18 cellular contexts compared by ENCODE assay signal in the genomic region with DNA sequence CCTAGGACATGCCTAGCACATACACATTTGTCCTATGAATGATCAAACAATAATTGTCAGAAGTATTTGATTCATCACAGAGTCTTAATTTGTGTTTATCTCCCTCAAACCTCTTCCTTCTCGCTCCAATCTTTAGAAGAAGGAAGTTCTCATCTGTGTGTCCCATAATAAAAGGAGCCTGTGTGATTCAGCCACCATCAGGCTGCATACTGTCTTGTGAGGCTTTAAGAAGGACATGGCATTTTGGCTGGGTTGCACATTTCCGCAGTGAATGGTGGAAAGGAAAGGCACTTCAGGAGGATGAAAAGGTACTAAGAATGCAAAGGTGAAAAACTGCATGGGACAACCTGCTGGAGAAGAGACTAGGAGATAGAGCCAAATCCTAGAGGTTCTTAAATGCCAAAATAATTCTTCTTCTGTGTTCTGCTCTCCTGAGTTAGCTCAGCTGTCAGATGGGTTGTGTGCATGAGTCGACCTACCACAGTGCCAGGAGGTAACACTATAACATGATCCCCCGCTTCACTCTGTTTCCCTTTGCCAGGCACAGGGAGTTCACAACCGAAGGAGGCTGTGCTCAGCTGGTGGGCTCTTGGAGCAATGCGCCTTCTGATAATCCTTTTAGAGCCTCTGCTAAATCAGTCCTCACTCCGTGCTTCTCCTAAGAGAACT.
DNase-seq lines count a peak whose midpoint lies in the region; ATAC-seq and TF ChIP-seq lines count a peak whose summit lies in the region.
"Had no signal": no experiment of that assay in that cellular context is flagged by ENCODE, and none has a peak within 500 bp of the region (broad histone marks: within the 10 kb centered on the region; RNA-seq: fewer than 3 reads in every experiment).

No MANE protein-coding gene starts in this region.

- H3K4me1 ChIP-seq in mesenchymal stem cell (ENCODE audit: control insufficient read depth, insufficient read depth, low read depth, low read length) (no peaks in the 10 kb centered on the region), gastrocnemius medialis (peaks cover 14 to 24% of the 10 kb centered on the region in 2 donors), uterus (no peaks in the 10 kb centered on the region), mucosa of descending colon (ENCODE audit: low read depth) (peaks cover 12% of the 10 kb centered on the region)
- H3K4me1 ChIP-seq: HAP-1 had no signal

- no peak overlapping the region for H2AK5ac ChIP-seq in mesenchymal stem cell (ENCODE audit: low read length, severe bottlenecking)

- H3K4me2 ChIP-seq in mesenchymal stem cell (ENCODE audit: low read length, poor library complexity, severe bottlenecking): no peak overlapping the region
- H3K4me2 ChIP-seq: BLaER1 treated with 17β-estradiol and CSF1 and Interleukin-3, amounts not matched to agents 10 nM and 100 nM had no signal

- no peaks in the 10 kb centered on the region for H3K79me1 ChIP-seq in mesenchymal stem cell (replicated peaks; ENCODE audit: low read length, poor library complexity, severe bottlenecking)

- no peak overlapping the region for H4K91ac ChIP-seq in mesenchymal stem cell (ENCODE audit: low read length)

- peak overlapping the region; percentile 12 for H2BK15ac ChIP-seq in mesenchymal stem cell (ENCODE audit: low read depth, poor library complexity, severe bottlenecking)

- in situ Hi-C loops in gastrocnemius medialis (cut with MboI; ENCODE audit: low sequenced_read_pairs in 4 of 4): loop anchor here in 2 of 4 donors (10.0 kb wide), 1 partner anchor 95 kb away; no protein-coding TSS in a partner anchor

- H3K14ac ChIP-seq in mesenchymal stem cell (ENCODE audit: low read length in 2 of 2): no peak overlapping the region

- H3K9ac ChIP-seq in mesenchymal stem cell (ENCODE audit: low read length): no peak overlapping the region
- H3K9ac ChIP-seq: BLaER1 treated with 17β-estradiol and CSF1 and Interleukin-3, amounts not matched to agents 10 nM and 100 nM had no signal

- H3K36me3 ChIP-seq in mesenchymal stem cell (ENCODE audit: control insufficient read depth in 1 of 2, insufficient read depth in 2 of 2, low read depth in 1 of 2, low read length in 2 of 2) (no peaks in the 10 kb centered on the region), gastrocnemius medialis (no peaks in the 10 kb centered on the region), uterus (no peaks in the 10 kb centered on the region), mucosa of descending colon (ENCODE audit: low read depth) (no peaks in the 10 kb centered on the region)
- H3K36me3 ChIP-seq: BLaER1 treated with 17β-estradiol and CSF1 and Interleukin-3, amounts not matched to agents 10 nM and 100 nM; HAP-1 had no signal

- H3K4ac ChIP-seq in mesenchymal stem cell (ENCODE audit: low read depth in 1 of 2, low read length in 2 of 2): no peak overlapping the region

- TF ChIP-seq CTCF in VCaP (conservative IDR thresholded peaks at IDR 0.05): no peak
- TF ChIP-seq CTCF in gastrocnemius medialis (IDR thresholded peaks at IDR 0.05 in 4 of 5, conservative IDR thresholded peaks at IDR 0.05 in 1 of 5): no peak
- no peak for TF ChIP-seq CTCF in uterus (IDR thresholded peaks at IDR 0.05)
- no peak for TF ChIP-seq CTCF in mucosa of descending colon (IDR thresholded peaks at IDR 0.05)

- intact Hi-C loops in gastrocnemius medialis (cut with DNase I; ENCODE audit: low total_unique reads): no loop called here
- intact Hi-C loops in uterus (cut with DNase I; ENCODE audit: low total_unique reads): no loop called here
- intact Hi-C loops in mucosa of descending colon (cut with DNase I, micrococcal nuclease): no loop called here

- peak overlapping the region; percentile 6 for H2BK120ac ChIP-seq in mesenchymal stem cell (ENCODE audit: low read depth, low read length)

- H3K27ac ChIP-seq in VCaP: peak overlapping the region; percentile 92; the same call in 1 of the 2 replicates
- H3K27ac ChIP-seq in mesenchymal stem cell (ENCODE audit: low read length, poor library complexity, severe bottlenecking): no peak overlapping the region
- peak overlapping the region; percentile 77 to 83 (median 80) for H3K27ac ChIP-seq in gastrocnemius medialis
- H3K27ac ChIP-seq in uterus: no peak overlapping the region
- H3K27ac ChIP-seq: BLaER1 treated with 17β-estradiol and CSF1 and Interleukin-3, amounts not matched to agents 10 nM and 100 nM; HL-60 had no signal

- DNase-seq in NCI-H82 (lab: John Stamatoyannopoulos, UW): peak; percentile 10
- DNase-seq in NCI-H82 treated with DMSO at 0.1 percent for 48 hours (lab: John Stamatoyannopoulos, UW; ENCODE audit: unreplicated experiment): no peak
- no peak for DNase-seq in mesenchymal stem cell
- DNase-seq in gastrocnemius medialis: peak; percentile 70 to 76
- no peak for DNase-seq in uterus
- DNase-seq in mucosa of descending colon: no peak
- DNase-seq: 8988T; AML-193; Calu3; CD4-positive, CD25-positive, alpha-beta regulatory T cell; DMS 273 treated with DMSO at 0.1 percent for 48 hours; DMS79; HFFc6 had no signal

- 89% methylated on average over 6 of the region's 7 CpGs for WGBS in mesenchymal stem cell

- H2AFZ ChIP-seq in mesenchymal stem cell (ENCODE audit: low read depth, low read length): no peak overlapping the region

- H3K27me3 ChIP-seq in mesenchymal stem cell (ENCODE audit: control insufficient read depth in 1 of 2, insufficient read depth in 1 of 2, low read length in 2 of 2) (no peaks in the 10 kb centered on the region), gastrocnemius medialis (no peaks in the 10 kb centered on the region), uterus (no peaks in the 10 kb centered on the region)

- TF ChIP-seq POLR2A in gastrocnemius medialis (IDR thresholded peaks at IDR 0.05) (no peak), uterus (IDR thresholded peaks at IDR 0.05) (no peak)

- H2BK12ac ChIP-seq in mesenchymal stem cell (ENCODE audit: low read length in 2 of 2): no peak overlapping the region

- H3K23ac ChIP-seq in mesenchymal stem cell (ENCODE audit: low read length in 2 of 2): no peak overlapping the region

- H3K9me3 ChIP-seq in mesenchymal stem cell (ENCODE audit: control insufficient read depth, low read length): no peaks in the 10 kb centered on the region
- H3K9me3 ChIP-seq in gastrocnemius medialis: no peaks in the 10 kb centered on the region
- no peaks in the 10 kb centered on the region for H3K9me3 ChIP-seq in uterus
- no peaks in the 10 kb centered on the region for H3K9me3 ChIP-seq in mucosa of descending colon
- H3K9me3 ChIP-seq: HAP-1 had no signal

- H3K4me3 ChIP-seq in mesenchymal stem cell (ENCODE audit: insufficient read depth in 1 of 2, low read depth in 1 of 2, low read length in 2 of 2): no peak overlapping the region
- H3K4me3 ChIP-seq in gastrocnemius medialis: peak overlapping the region in 1 of 4 donors; percentile 18
- no peak overlapping the region for H3K4me3 ChIP-seq in uterus
- no peak overlapping the region for H3K4me3 ChIP-seq in mucosa of descending colon
- H3K4me3 ChIP-seq: BLaER1 treated with 17β-estradiol and CSF1 and Interleukin-3, amounts not matched to agents 10 nM and 100 nM; HAP-1 had no signal

- H3K18ac ChIP-seq in mesenchymal stem cell (ENCODE audit: low read depth in 1 of 2, low read length in 2 of 2): no peak overlapping the region

- peak; percentile 98 for ATAC-seq in gastrocnemius medialis
- no peak for ATAC-seq in mucosa of descending colon
- no peak for ATAC-seq in GM21390 (IDR thresholded peaks at IDR 0.05; ENCODE audit: unreplicated experiment)

- no peak overlapping the region for H4K8ac ChIP-seq in mesenchymal stem cell (ENCODE audit: low read length)

- no peak overlapping the region for H2BK5ac ChIP-seq in mesenchymal stem cell (ENCODE audit: low read depth, low read length, poor library complexity, severe bottlenecking)

Comparison
In these comparisons a context has a peak if more than half of its experiments do, and no peak if none do; other contexts are left out.
1. DNase-seq: peak in NCI-H82 (single experiment) and gastrocnemius medialis (2 of 2); none in NCI-H82 treated with DMSO at 0.1 percent for 48 hours (single experiment), mesenchymal stem cell (single experiment), uterus (0 of 2) and mucosa of descending colon (0 of 3).
2. H3K27ac ChIP-seq: peak in VCaP (single experiment) and gastrocnemius medialis (4 of 4); none in mesenchymal stem cell (single experiment) and uterus (0 of 2).
3. ATAC-seq: peak in gastrocnemius medialis (2 of 2); none in mucosa of descending colon (single experiment) and GM21390 (single experiment).